ENCODE assay signal across 8 cellular contexts in the genomic region with DNA sequence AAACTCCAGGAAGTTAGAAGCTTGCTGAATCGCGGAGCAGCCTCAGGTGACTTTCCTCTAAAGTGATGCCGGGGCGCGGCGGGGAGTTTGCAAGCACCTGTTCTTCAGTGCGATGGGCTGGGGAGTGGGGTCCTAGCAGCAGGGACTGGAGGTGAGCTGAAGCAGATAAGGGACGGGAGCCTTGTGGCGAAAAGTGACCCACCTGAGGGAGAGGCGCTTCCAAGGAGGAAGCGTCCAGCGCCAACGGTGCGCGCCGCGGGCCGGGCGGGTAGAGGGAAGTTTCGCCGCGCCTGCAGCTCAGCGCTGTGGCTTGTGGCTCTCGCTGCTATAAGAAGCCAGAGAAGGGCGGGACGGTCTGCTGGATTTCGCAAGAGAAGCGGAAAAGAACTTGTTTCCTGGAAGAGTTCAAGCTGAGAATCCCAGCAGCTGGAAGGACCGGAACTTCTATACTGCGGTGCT. TPM values are rescaled to one million over a fixed set of nuclear protein-coding genes. Genes with fewer than 3 reads are reported as not detected.
DNase-seq lines count a peak whose midpoint lies in the region; ATAC-seq and TF ChIP-seq lines count a peak whose summit lies in the region.

STEAP4 (minus strand) TSS at position 305 of the 459 bp plus-strand sequence. CDS start 22,625 bp downstream, outside the sequence.

- DNase-seq in COLO668 (lab: John Stamatoyannopoulos, UW; ENCODE audit: unreplicated experiment) (peak; percentile 4), NOMO-1 (lab: John Stamatoyannopoulos, UW; ENCODE audit: unreplicated experiment in 2 of 2) (peak; percentile 95), epithelial cell of esophagus (ENCODE audit: low read depth) (peak; percentile 93), mesendoderm (peak; percentile 80), thyroid gland (peak; percentile 65), GM10248 (ENCODE audit: extremely low spot score) (no peak), SJCRH30 (no peak)

- H3K4me3 ChIP-seq in epithelial cell of esophagus (ENCODE audit: low read length) (peak within 1 kb of the TSS; percentile 41), mesendoderm (ENCODE audit: low read length) (no peak within 1 kb of the TSS), thyroid gland (replicated peaks in 1 of 3) (peak within 1 kb of the TSS in 2 of 3 donors; percentile 3 to 31), SJCRH30 (no peak within 1 kb of the TSS)

- no peaks in the 10 kb centered on the region for H3K79me1 ChIP-seq in mesendoderm (ENCODE audit: low read length)

- no peak within 1 kb of the TSS for H2BK15ac ChIP-seq in mesendoderm (replicated peaks; ENCODE audit: low read depth)

- H3K9ac ChIP-seq in mesendoderm (ENCODE audit: low read length) = no peak within 1 kb of the TSS

- no peak within 1 kb of the TSS for H2AK5ac ChIP-seq in mesendoderm (ENCODE audit: low read length)

- H4K8ac ChIP-seq in mesendoderm (ENCODE audit: low read depth, low read length) = no peak within 1 kb of the TSS

- H3K36me3 ChIP-seq in mesendoderm (ENCODE audit: control insufficient read depth, insufficient read depth, low read length) (no peaks in the 10 kb centered on the region), thyroid gland (no peaks in the 10 kb centered on the region), SJCRH30 (no peaks in the 10 kb centered on the region)

- no peak within 1 kb of the TSS for H2BK5ac ChIP-seq in mesendoderm (ENCODE audit: low read length)

- no peak within 1 kb of the TSS for H2BK120ac ChIP-seq in mesendoderm (ENCODE audit: low read depth, low read length)

- no peak for TF ChIP-seq POLR2A in thyroid gland (IDR thresholded peaks at IDR 0.05)

- TF ChIP-seq CTCF in epithelial cell of esophagus (IDR thresholded peaks at IDR 0.05; ENCODE audit: insufficient read depth, low read depth, low read length, missing control alignments) (no peak), thyroid gland (IDR thresholded peaks at IDR 0.05) (no peak), GM10248 (IDR thresholded peaks at IDR 0.05; ENCODE audit: control extremely low read depth, extremely low read depth, low read depth, missing control alignments) (no peak)

- intact Hi-C loops in thyroid gland (cut with DNase I) = no loop called here

- CTCF ChIA-PET in GM10248 (lab: Yijun Ruan, JAX) = interaction anchor here (2.5 kb wide), 1 partner anchor 11 kb away, joined by 10 read pairs; no protein-coding TSS in a partner anchor

- H3K27me3 ChIP-seq in mesendoderm (ENCODE audit: insufficient read depth, low read length, poor library complexity) = peaks cover 2% of the 10 kb centered on the region
- H3K27me3 ChIP-seq in thyroid gland = no peaks in the 10 kb centered on the region
- no peaks in the 10 kb centered on the region for H3K27me3 ChIP-seq in SJCRH30

- no CpG with 5 or more reads among the region's 30 CpGs for WGBS in mesendoderm (ENCODE audit: extremely low coverage, insufficient coverage, low lambda C conversion rate)
- 5% methylated on average over 11 to 30 of the region's 30 CpGs for WGBS in thyroid gland, 2 donors

- H3K27ac ChIP-seq in mesendoderm (ENCODE audit: low read depth, low read length) (no peak within 1 kb of the TSS), thyroid gland (peak within 1 kb of the TSS in 2 of 3 donors; percentile 15 to 31), SJCRH30 (no peak within 1 kb of the TSS)

- H3K9me3 ChIP-seq in thyroid gland (no peaks in the 10 kb centered on the region), SJCRH30 (replicated peaks) (no peaks in the 10 kb centered on the region)

- no peak within 1 kb of the TSS for H3K4ac ChIP-seq in mesendoderm (ENCODE audit: low read depth, low read length)

- H3K4me1 ChIP-seq in mesendoderm (ENCODE audit: control insufficient read depth, low read depth, low read length) (no peaks in the 10 kb centered on the region), thyroid gland (peaks cover 7 to 13% of the 10 kb centered on the region in 2 donors), SJCRH30 (peaks cover 14% of the 10 kb centered on the region; the same call in 1 of the 2 replicates)

- H4K5ac ChIP-seq in mesendoderm (ENCODE audit: low read length) = no peak within 1 kb of the TSS

- no peak for ATAC-seq in GM18870 (IDR thresholded peaks at IDR 0.05; ENCODE audit: unreplicated experiment)

- POLR2A ChIA-PET in GM10248 (lab: Yijun Ruan, JAX) = no interaction called here

- H3K56ac ChIP-seq in mesendoderm (ENCODE audit: low read length) = peak within 1 kb of the TSS; percentile 60

- no peaks in the 10 kb centered on the region for H3K79me2 ChIP-seq in mesendoderm (ENCODE audit: control insufficient read depth, insufficient read depth, low read length)

- H3K4me2 ChIP-seq in mesendoderm (ENCODE audit: low read length) = peak within 1 kb of the TSS; percentile 64

- H3K23ac ChIP-seq in mesendoderm (ENCODE audit: low read length) = no peak within 1 kb of the TSS

- no peak within 1 kb of the TSS for H3K18ac ChIP-seq in mesendoderm (ENCODE audit: low read length)

RNA-seq across cellular contexts. Expression of gene STEAP4, which starts in this region (rescaled TPM):
- not detected for polyA plus RNA-seq in mesendoderm (2013, experiment 1 of 2)
- polyA plus RNA-seq in mesendoderm (2013, experiment 2 of 2) = not detected
- total RNA-seq in thyroid gland = 100 to 1,000 TPM in 1 of 4 donors, 10 to 100 TPM in 3; 34.3 to 162 (median 61.8) TPM
- total RNA-seq in SJCRH30 (2014; rRNA removed; shearing (Covaris generic)) = not detected in 2 replicates

Comparison
In these comparisons a context has a peak if more than half of its experiments do, and no peak if none do; other contexts are left out.
1. RNA of gene STEAP4 (total RNA-seq): 34.3 to 162 TPM in thyroid gland; not detected in SJCRH30; every median in the first group is over 10 times any median in the second.
2. DNase-seq: peak in COLO668 (single experiment), NOMO-1 (2 of 2), epithelial cell of esophagus (single experiment), mesendoderm (single experiment) and thyroid gland (2 of 2); none in GM10248 (single experiment) and SJCRH30 (0 of 2).
3. H3K4me3 ChIP-seq: peak in epithelial cell of esophagus (single experiment) and thyroid gland (2 of 3); none in mesendoderm (single experiment) and SJCRH30 (single experiment).
4. H3K27ac ChIP-seq: peak in thyroid gland (2 of 3); none in mesendoderm (single experiment) and SJCRH30 (single experiment).